27 cellular contexts compared by ENCODE assay signal in the genomic region with DNA sequence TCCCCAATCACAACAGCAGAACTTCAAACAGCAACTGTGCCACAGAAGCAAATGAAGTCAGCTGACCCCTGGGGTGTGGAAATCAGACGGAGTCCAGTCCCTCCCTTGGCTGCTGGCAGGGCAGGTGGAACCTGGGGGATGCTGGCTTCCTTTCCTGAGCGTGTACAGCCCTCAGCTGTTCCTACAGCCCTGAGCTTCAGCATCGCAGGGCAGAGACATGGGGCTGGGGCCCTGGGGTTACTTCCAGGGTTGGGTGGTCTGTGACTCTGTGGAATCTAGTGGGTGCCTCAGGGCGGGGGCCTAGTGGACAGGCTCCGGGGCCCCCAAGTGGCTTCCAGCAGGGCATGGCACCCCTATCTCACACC. TPM values are rescaled to one million over a fixed set of nuclear protein-coding genes. Genes with fewer than 3 reads are reported as not detected.
DNase-seq lines count a peak whose midpoint lies in the region; ATAC-seq, FAIRE-seq and TF ChIP-seq lines count a peak whose summit lies in the region.
"Had no signal": no experiment of that assay in that cellular context is flagged by ENCODE, and none has a peak within 500 bp of the region (broad histone marks: within the 10 kb centered on the region; RNA-seq: fewer than 3 reads in every experiment).

No MANE protein-coding gene starts in this region.

- TF ChIP-seq POLR2A in HepG2 (IDR thresholded peaks at IDR 0.05; ENCODE audit: insufficient read depth in 1 of 2, low read depth in 2 of 2, low read length in 2 of 2), result no peak
- TF ChIP-seq POLR2A in H54 (IDR thresholded peaks at IDR 0.05; ENCODE audit: low read depth, low read length), result no peak

- H3K9ac ChIP-seq in liver (ENCODE audit: low read depth in 1 of 2, low read length in 2 of 2) (no peak overlapping the region), HepG2 (ENCODE audit: insufficient read depth, low read depth, low read length) (no peak overlapping the region), neural progenitor cell (no peak overlapping the region)
- H3K9ac ChIP-seq: parathyroid adenoma had no signal

- H3K27me3 ChIP-seq in liver (ENCODE audit: control insufficient read depth in 4 of 4, insufficient read depth in 4 of 4, low read length in 3 of 4) (no peaks in the 10 kb centered on the region), HepG2 (ENCODE audit: control insufficient read depth in 1 of 2, insufficient read depth in 2 of 2, low read length in 2 of 2) (peaks cover 27 to 48% of the 10 kb centered on the region in 2 experiments), neural progenitor cell (no peaks in the 10 kb centered on the region), BE2C (no peaks in the 10 kb centered on the region)
- H3K27me3 ChIP-seq: thyroid gland had no signal

- TF ChIP-seq CTCF in liver (IDR thresholded peaks at IDR 0.05; ENCODE audit: low read depth, low read length, missing input control) (no peak), HepG2 (CRISPR knock-in tag; IDR thresholded peaks at IDR 0.05) (no peak), neural progenitor cell (IDR thresholded peaks at IDR 0.05) (no peak), BE2C (IDR thresholded peaks at IDR 0.05; ENCODE audit: low read depth, low read length) (no peak)

- H3K27ac Mint-ChIP-seq in neural progenitor cell, result peak overlapping the region; percentile 66
- H3K27ac Mint-ChIP-seq: activated CD4-positive, alpha-beta T cell treated with anti-CD3 and anti-CD28 coated beads, Interleukin-2, amount 10 ng/mL, durations not matched to agents 7 days and 5 days; activated naive CD4-positive, alpha-beta T cell treated with anti-CD3 and anti-CD28 coated beads, Interleukin-2, amount 50 U/mL, for 72 hours; effector memory CD8-positive, alpha-beta T cell; naive thymus-derived CD4-positive, alpha-beta T cell had no signal

- no peak overlapping the region for H2AFZ ChIP-seq in HepG2 (ENCODE audit: low read length)
- no peak overlapping the region for H2AFZ ChIP-seq in neural progenitor cell (replicated peaks)
- H2AFZ ChIP-seq: parathyroid adenoma had no signal

- 78% methylated on average over 5 of the region's 5 CpGs for WGBS in liver
- WGBS in HepG2 (ENCODE audit: low lambda C conversion rate), result 0% methylated on average over 1 of the region's 5 CpGs

- CTCF ChIA-PET in HepG2 (lab: Yijun Ruan, JAX; ENCODE audit: low intra/inter-chr PET ratio, low total read pairs), result no interaction called here

- H3K4me3 ChIP-seq in liver (ENCODE audit: low read depth in 1 of 3, low read length in 3 of 3) (no peak overlapping the region), HepG2 (replicated peaks in 1 of 3; ENCODE audit: insufficient read depth in 1 of 3, low read depth in 2 of 3, low read length in 3 of 3) (no peak overlapping the region), neural progenitor cell (no peak overlapping the region), BE2C (ENCODE audit: low read depth, low read length) (no peak overlapping the region)
- H3K4me3 ChIP-seq: thyroid gland had no signal

- no peaks in the 10 kb centered on the region for H3K36me3 Mint-ChIP-seq in neural progenitor cell
- H3K36me3 Mint-ChIP-seq: activated naive CD4-positive, alpha-beta T cell treated with anti-CD3 and anti-CD28 coated beads, Interleukin-2, amount 50 U/mL, for 72 hours; naive thymus-derived CD4-positive, alpha-beta T cell had no signal

- H3F3A ChIP-seq in neural progenitor cell (ENCODE audit: low read depth), result peaks cover 33% of the 10 kb centered on the region

- H3K4me1 Mint-ChIP-seq in neural progenitor cell, result peaks cover 50% of the 10 kb centered on the region
- H3K4me1 Mint-ChIP-seq: activated CD4-positive, alpha-beta T cell treated with anti-CD3 and anti-CD28 coated beads, Interleukin-2, amount 10 ng/mL, durations not matched to agents 7 days and 5 days had no signal

- H3K36me3 ChIP-seq in liver (ENCODE audit: control insufficient read depth in 4 of 4, insufficient read depth in 3 of 4, low read depth in 1 of 4, low read length in 3 of 4) (no peaks in the 10 kb centered on the region), HepG2 (replicated peaks in 1 of 2; ENCODE audit: control insufficient read depth in 1 of 2, insufficient read depth in 2 of 2, low read length in 2 of 2) (no peaks in the 10 kb centered on the region), neural progenitor cell (no peaks in the 10 kb centered on the region), BE2C (no peaks in the 10 kb centered on the region)
- H3K36me3 ChIP-seq: thyroid gland had no signal

- H3K9me3 ChIP-seq in liver (ENCODE audit: control insufficient read depth in 4 of 4, low read length in 3 of 4) (no peaks in the 10 kb centered on the region), HepG2 (ENCODE audit: low read length) (no peaks in the 10 kb centered on the region), neural progenitor cell (ENCODE audit: low read depth) (no peaks in the 10 kb centered on the region), BE2C (no peaks in the 10 kb centered on the region)
- H3K9me3 ChIP-seq: thyroid gland had no signal

- intact Hi-C loops in HepG2 (cut with micrococcal nuclease; ENCODE audit: unreplicated experiment) (no loop called here), left ventricle myocardium superior (cut with micrococcal nuclease) (no loop called here)

- H3K4me2 ChIP-seq in HepG2 (ENCODE audit: low read depth, low read length) (no peak overlapping the region), neural progenitor cell (no peak overlapping the region)

- TF ChIP-seq RAD21 in liver (IDR thresholded peaks at IDR 0.05) (peak in 1 of 2 donors; percentile 46), HepG2 (CRISPR knock-in tag; IDR thresholded peaks at IDR 0.05) (no peak)

- no peaks in the 10 kb centered on the region for H4K20me1 ChIP-seq in HepG2 (ENCODE audit: insufficient read depth, low read length)
- H4K20me1 ChIP-seq in neural progenitor cell (ENCODE audit: low read depth), result no peaks in the 10 kb centered on the region

- POLR2A ChIA-PET in HepG2 (lab: Yijun Ruan, JAX), result interaction anchor here (4.2 kb wide), 1 partner anchor 10 kb away, joined by 28 read pairs; no protein-coding TSS in a partner anchor

- no peak for TF ChIP-seq EP300 in HepG2 (IDR thresholded peaks at IDR 0.05; ENCODE audit: low read depth in 2 of 2, low read length in 2 of 2)
- TF ChIP-seq EP300 in HepG2 (CRISPR knock-in tag; IDR thresholded peaks at IDR 0.05; ENCODE audit: borderline replicate concordance), result no peak

- H3K79me2 ChIP-seq in HepG2 (ENCODE audit: insufficient read depth, low read length) (no peaks in the 10 kb centered on the region), neural progenitor cell (ENCODE audit: low read depth) (no peaks in the 10 kb centered on the region)
- H3K79me2 ChIP-seq: parathyroid adenoma had no signal

- no TSS peak for BruUV-seq in HepG2 (replicated peaks; lab: Mats Ljungman, UMichigan)

- DNase-seq in HepG2 (ENCODE audit: low spot score), result no peak
- peak; percentile 19 for DNase-seq in left ventricle myocardium superior
- DNase-seq in neural progenitor cell (ENCODE audit: low spot score), result no peak
- no peak for DNase-seq in BE2C
- no peak for DNase-seq in activated CD4-positive, CD25-positive, alpha-beta regulatory T cell treated with anti-CD3 and anti-CD28 coated beads, Interleukin-2, amount 50 U/mL, for 72 hours
- no peak for DNase-seq in H54 (ENCODE audit: insufficient read length, low spot score)
- DNase-seq: activated CD4-positive, alpha-beta T cell treated with anti-CD3 and anti-CD28 coated beads, Interleukin-2, amount 10 ng/mL, durations not matched to agents 7 days and 5 days; activated effector memory CD4-positive, alpha-beta T cell treated with Interleukin-2 at 50 U/mL for 16 hours; amygdala; DMS153; effector memory CD8-positive, alpha-beta T cell; KBM-7; midbrain; naive thymus-derived CD4-positive, alpha-beta T cell; NCI-H1092 treated with DMSO at 0.1 percent for 48 hours; NCI-H187 treated with DMSO at 0.1 percent for 48 hours; NCI-H2171; SHP77; stimulated activated CD4-positive, alpha-beta T cell treated with anti-CD3 and anti-CD28 coated beads, Interleukin-12 subunit alpha, Interleukin-12 subunit beta, amount 100 ng/mL, for 4 hours; stimulated activated CD4-positive, alpha-beta T cell treated with anti-CD3 and anti-CD28 coated beads, Interleukin-4, amount 100 ng/mL, for 24 hours; SW 1271; thyroid gland had no signal

- H3K27ac ChIP-seq in liver (ENCODE audit: low read depth in 1 of 2, low read length in 2 of 2) (peak overlapping the region in 1 of 2 donors; percentile 100), HepG2 (ENCODE audit: extremely low read length, insufficient read depth, low read length) (no peak overlapping the region), neural progenitor cell (no peak overlapping the region)
- H3K27ac ChIP-seq: parathyroid adenoma, thyroid gland had no signal

- H3K4me3 Mint-ChIP-seq in neural progenitor cell, result no peak overlapping the region
- H3K4me3 Mint-ChIP-seq: activated CD4-positive, alpha-beta T cell treated with anti-CD3 and anti-CD28 coated beads, Interleukin-2, amount 10 ng/mL, durations not matched to agents 7 days and 5 days; effector memory CD8-positive, alpha-beta T cell; naive thymus-derived CD4-positive, alpha-beta T cell had no signal

- H3K4me1 ChIP-seq in liver (ENCODE audit: control insufficient read depth in 4 of 4, insufficient read depth in 4 of 4, low read length in 3 of 4), result peaks cover 18 to 64% (median 50%) of the 10 kb centered on the region in 4 donors
- peaks cover 78% of the 10 kb centered on the region for H3K4me1 ChIP-seq in HepG2 (ENCODE audit: insufficient read depth, low read length)
- peaks cover 41% of the 10 kb centered on the region for H3K4me1 ChIP-seq in neural progenitor cell
- peaks cover 24% of the 10 kb centered on the region for H3K4me1 ChIP-seq in BE2C
- H3K4me1 ChIP-seq: parathyroid adenoma had no signal

- in situ Hi-C loops in HepG2 (cut with HindIII; ENCODE audit: extremely low pct_ligation_motif_present, low pct_unique_long_range_greater_than_20kb), result no loop called here

- peaks cover 16% of the 10 kb centered on the region for H3K27me3 Mint-ChIP-seq in neural progenitor cell (ENCODE audit: insufficient read depth, low read depth)

- no peaks in the 10 kb centered on the region for H3K9me3 Mint-ChIP-seq in neural progenitor cell
- H3K9me3 Mint-ChIP-seq: activated CD4-positive, alpha-beta T cell treated with anti-CD3 and anti-CD28 coated beads, Interleukin-2, amount 10 ng/mL, durations not matched to agents 7 days and 5 days; activated naive CD4-positive, alpha-beta T cell treated with anti-CD3 and anti-CD28 coated beads, Interleukin-2, amount 50 U/mL, for 72 hours; effector memory CD8-positive, alpha-beta T cell had no signal

- no peak for FAIRE-seq in HepG2 (lab: Jason Lieb, UNC)
- no peak for FAIRE-seq in H54 (lab: Jason Lieb, UNC)
- FAIRE-seq: GM12891 had no signal

- ATAC-seq in HepG2 (no peak), left ventricle myocardium superior (no peak), GM18858 (IDR thresholded peaks at IDR 0.05; ENCODE audit: unreplicated experiment) (no peak)
- ATAC-seq: activated naive CD4-positive, alpha-beta T cell treated with anti-CD3 and anti-CD28 coated beads, Interleukin-2, amount 50 U/mL, for 72 hours; effector memory CD8-positive, alpha-beta T cell; naive thymus-derived CD4-positive, alpha-beta T cell had no signal

RNA-seq across cellular contexts. Expression of a gene that starts 7.3 kb away (rescaled TPM):
- total RNA-seq in liver, result 100 to 1,000 TPM in 1 of 2 donors, 10 to 100 TPM in 1; 41.5 to 116 TPM
- polyA plus RNA-seq in liver, result 100 to 1,000 TPM in 1 of 2 donors, 10 to 100 TPM in 1; 46.8 to 101 TPM
- 19.2 and 29.2 TPM in 2 replicates for total RNA-seq in HepG2 (2016; rRNA removed; fragmentation: Illumina TruSeq; extraction: Trizol)
- total RNA-seq in HepG2 (2016; cell fraction: cytosol; rRNA removed; fragmentation: Illumina TruSeq; extraction: Trizol; ENCODE audit: low read depth), result 24.1 and 24.5 TPM in 2 replicates
- total RNA-seq in HepG2 (2016; cell fraction: insoluble cytoplasmic fraction; rRNA removed; fragmentation: Illumina TruSeq; extraction: Trizol), result 16.2 and 29.2 TPM in 2 replicates
- total RNA-seq in HepG2 (2016; cell fraction: membrane; rRNA removed; fragmentation: Illumina TruSeq; extraction: Trizol), result 50.6 and 51.0 TPM in 2 replicates
- total RNA-seq in HepG2 (2016; cell fraction: nucleus; rRNA removed; fragmentation: Illumina TruSeq; extraction: Trizol), result 14.5 and 14.9 TPM in 2 replicates
- polyA plus RNA-seq in HepG2 (2011; rRNA removed), result 18.9 and 23.8 TPM in 2 replicates
- 20.3 and 28.6 TPM in 2 replicates for polyA plus RNA-seq in HepG2 (2011; cell fraction: cytosol; rRNA removed)
- 25.5 and 28.6 TPM in 2 replicates for polyA plus RNA-seq in HepG2 (2011; cell fraction: nucleus; rRNA removed)
- polyA plus RNA-seq in HepG2 (2012), result 42.6 and 48.4 TPM in 2 replicates
- polyA plus RNA-seq in HepG2 (2016; cell fraction: cytosol; fragmentation: Illumina TruSeq; extraction: Trizol; ENCODE audit: low read depth), result 68.3 and 74.3 TPM in 2 replicates
- 28.2 and 39.1 TPM in 2 replicates for polyA plus RNA-seq in HepG2 (2016; cell fraction: insoluble cytoplasmic fraction; fragmentation: Illumina TruSeq; extraction: Trizol; ENCODE audit: low read depth)
- polyA plus RNA-seq in HepG2 (2016; cell fraction: membrane; fragmentation: Illumina TruSeq; extraction: Trizol; ENCODE audit: low read depth), result 81.0 and 95.6 TPM in 2 replicates
- 27.8 and 30.7 TPM in 2 replicates for polyA plus RNA-seq in HepG2 (2016; cell fraction: nucleus; fragmentation: Illumina TruSeq; extraction: Trizol; ENCODE audit: insufficient read depth, low read depth)
- 26.4 and 69.1 TPM in 2 replicates for polyA minus RNA-seq in HepG2 (2011; rRNA and poly(A)+ RNA removed; ENCODE audit: low replicate concordance)
- polyA minus RNA-seq in HepG2 (2011; cell fraction: cytosol; rRNA and poly(A)+ RNA removed), result 27.2 and 30.5 TPM in 2 replicates
- 13.6 and 15.8 TPM in 2 replicates for polyA minus RNA-seq in HepG2 (2011; cell fraction: nucleus; rRNA and poly(A)+ RNA removed)
- total RNA-seq in left ventricle myocardium superior, result 90.8 TPM
- 11.6 and 25.5 TPM in 2 replicates for total RNA-seq in neural progenitor cell (ENCODE audit: low replicate concordance)
- polyA plus RNA-seq in BE2C (2012; ENCODE audit: insufficient read depth, insufficient read length, low read depth), result 47.3 TPM
